ENCODE assay signal across 11 cellular contexts in genomic region chr17:42135151-42135550, GRCh38. TPM values are rescaled to one million over a fixed set of nuclear protein-coding genes. Genes with fewer than 3 reads are reported as not detected.
DNase-seq lines count a peak whose midpoint lies in the region; ATAC-seq, FAIRE-seq and TF ChIP-seq lines count a peak whose summit lies in the region.
"Had no signal": no experiment of that assay in that cellular context is flagged by ENCODE, and none has a peak within 500 bp of the region (broad histone marks: within the 10 kb centered on the region; RNA-seq: fewer than 3 reads in every experiment).

No MANE protein-coding gene starts in this region.

- in situ Hi-C loops in GM23248 (cut with MboI): no loop called here

- peaks cover 45% of the 10 kb centered on the region for H3F3A ChIP-seq in GM23248 (ENCODE audit: insufficient read depth)

- H3K27me3 ChIP-seq in GM23248 (replicated peaks; ENCODE audit: insufficient read depth) (no peaks in the 10 kb centered on the region), spleen (replicated peaks in 1 of 7) (no peaks in the 10 kb centered on the region)

- intact Hi-C loops in activated CD8-positive, alpha-beta T cell treated with anti-CD3 and anti-CD28 coated beads for 36 hours (cut with micrococcal nuclease): no loop called here
- intact Hi-C loops in kidney (cut with DNase I): no loop called here
- intact Hi-C loops in spleen (cut with DNase I; ENCODE audit: low total_unique reads): no loop called here
- intact Hi-C loops in mucosa of descending colon (cut with DNase I, micrococcal nuclease): no loop called here

- peak overlapping the region; percentile 31; the same call in 1 of the 2 replicates for H3K27ac ChIP-seq in GM23248
- H3K27ac ChIP-seq in kidney (ENCODE audit: low read depth in 2 of 2, low read length in 2 of 2): peak overlapping the region; percentile 87 to 92
- peak overlapping the region; percentile 64 to 90 (median 82) for H3K27ac ChIP-seq in spleen

- no peak overlapping the region for H3K4me3 Mint-ChIP-seq in activated CD8-positive, alpha-beta T cell treated with anti-CD3 and anti-CD28 coated beads for 36 hours

- no peak overlapping the region for H3K4me3 ChIP-seq in GM23248
- H3K4me3 ChIP-seq in kidney (ENCODE audit: low read length in 2 of 2): peak overlapping the region; percentile 1 to 2
- H3K4me3 ChIP-seq in spleen: peak overlapping the region in 1 of 8 donors; percentile 60
- no peak overlapping the region for H3K4me3 ChIP-seq in mucosa of descending colon

- H3K9me3 ChIP-seq in GM23248 (ENCODE audit: low read depth) (no peaks in the 10 kb centered on the region), kidney (ENCODE audit: control insufficient read depth in 1 of 2, low read length in 2 of 2) (no peaks in the 10 kb centered on the region), spleen (no peaks in the 10 kb centered on the region), mucosa of descending colon (no peaks in the 10 kb centered on the region)

- POLR2A ChIA-PET in activated CD8-positive, alpha-beta T cell treated with anti-CD3 and anti-CD28 coated beads for 36 hours (lab: Charles Lee): interaction anchor here (1.0 to 1.7 kb wide), 2 partner anchors 17 to 169 kb away, joined by 3 to 4 read pairs; no protein-coding TSS in a partner anchor

- no peaks in the 10 kb centered on the region for H3K9me3 Mint-ChIP-seq in activated CD8-positive, alpha-beta T cell treated with anti-CD3 and anti-CD28 coated beads for 36 hours

- peaks cover 58% of the 10 kb centered on the region for H3K4me1 Mint-ChIP-seq in activated CD8-positive, alpha-beta T cell treated with anti-CD3 and anti-CD28 coated beads for 36 hours (ENCODE audit: low read depth)

- H3K9ac ChIP-seq in GM23248 (no peak overlapping the region), kidney (ENCODE audit: low read length in 2 of 2) (peak overlapping the region in 1 of 2 donors; percentile 49)

- H3K4me1 ChIP-seq in GM23248 (ENCODE audit: insufficient read depth): peaks cover 40% of the 10 kb centered on the region
- peaks cover 76 to 81% of the 10 kb centered on the region in 2 donors for H3K4me1 ChIP-seq in kidney (ENCODE audit: control insufficient read depth in 1 of 2, insufficient read depth in 1 of 2, low read depth in 1 of 2, low read length in 2 of 2)
- peaks cover 58 to 100% (median 97%) of the 10 kb centered on the region in 6 donors for H3K4me1 ChIP-seq in spleen
- H3K4me1 ChIP-seq in mucosa of descending colon (ENCODE audit: low read depth): peaks cover 51% of the 10 kb centered on the region

- H3K27me3 Mint-ChIP-seq in activated CD8-positive, alpha-beta T cell treated with anti-CD3 and anti-CD28 coated beads for 36 hours: no peaks in the 10 kb centered on the region

- 96 to 97% methylated on average over 6 of the region's 6 CpGs for WGBS in GM23248 (ENCODE audit: low coverage in 1 of 2, low lambda C conversion rate in 2 of 2, missing lambda C conversion rate in 2 of 2), 2 experiments
- WGBS in spleen, 5 donors: 74 to 90% (median 80%) methylated on average over 6 of the region's 6 CpGs

- CTCF ChIA-PET in activated CD8-positive, alpha-beta T cell treated with anti-CD3 and anti-CD28 coated beads for 36 hours (lab: Charles Lee): interaction anchor here (0.9 to 1.6 kb wide), 4 partner anchors 16 to 34 kb away, joined by 3 to 5 read pairs (median 4); no protein-coding TSS in a partner anchor

- no peak for TF ChIP-seq CTCF in activated CD8-positive, alpha-beta T cell treated with anti-CD3 and anti-CD28 coated beads for 36 hours (IDR thresholded peaks at IDR 0.05)
- no peak for TF ChIP-seq CTCF in kidney (IDR thresholded peaks at IDR 0.05; ENCODE audit: borderline replicate concordance, extremely low read depth, insufficient read depth)
- no peak for TF ChIP-seq CTCF in spleen (IDR thresholded peaks at IDR 0.05 in 8 of 11, conservative IDR thresholded peaks at IDR 0.05 in 3 of 11)
- TF ChIP-seq CTCF in mucosa of descending colon (IDR thresholded peaks at IDR 0.05): no peak

- ATAC-seq in activated CD8-positive, alpha-beta T cell treated with anti-CD3 and anti-CD28 coated beads for 36 hours: no peak
- ATAC-seq in mucosa of descending colon (no peak), GM18502 (IDR thresholded peaks at IDR 0.05; ENCODE audit: poor library complexity, unreplicated experiment) (no peak), GM21360 (IDR thresholded peaks at IDR 0.05; ENCODE audit: unreplicated experiment) (no peak)
- ATAC-seq: PC-3 had no signal

- TF ChIP-seq POLR2A in spleen (IDR thresholded peaks at IDR 0.05): no peak

- DNase-seq in GM23248: no peak
- DNase-seq in activated CD8-positive, alpha-beta T cell treated with anti-CD3 and anti-CD28 coated beads for 36 hours: no peak
- no peak for DNase-seq in kidney
- DNase-seq in spleen: no peak
- no peak for DNase-seq in mucosa of descending colon
- DNase-seq in NCI-H1092 treated with DMSO at 0.1 percent for 48 hours (lab: John Stamatoyannopoulos, UW): no peak
- DNase-seq: NCI-H187, PC-3 had no signal

- peaks cover 10% of the 10 kb centered on the region; the same call in 1 of the 2 replicates for H4K20me1 ChIP-seq in GM23248 (ENCODE audit: insufficient read depth)

- H3K36me3 Mint-ChIP-seq in activated CD8-positive, alpha-beta T cell treated with anti-CD3 and anti-CD28 coated beads for 36 hours (ENCODE audit: low read depth): peaks cover 13% of the 10 kb centered on the region

- H3K36me3 ChIP-seq in GM23248 (ENCODE audit: low read depth) (0 out of 2 replicates have a peak, but pooled peaks cover 3% of the 10 kb centered on the region), kidney (ENCODE audit: control insufficient read depth in 1 of 2, insufficient read depth in 2 of 2, low read length in 2 of 2) (peaks cover 0 to 2% of the 10 kb centered on the region in 2 donors), spleen (peaks cover 0 to 51% (median 6%) of the 10 kb centered on the region in 6 donors), mucosa of descending colon (ENCODE audit: low read depth) (no peaks in the 10 kb centered on the region)

- H3K4me2 ChIP-seq in GM23248 (ENCODE audit: unreplicated experiment): peak overlapping the region; percentile 12

- H3K79me2 ChIP-seq in GM23248 (ENCODE audit: insufficient read depth): peaks cover 99% of the 10 kb centered on the region

- no peak overlapping the region for H2AFZ ChIP-seq in GM23248

- no peaks in the 10 kb centered on the region for H3K9me2 ChIP-seq in GM23248 (ENCODE audit: insufficient read depth)

- H3K27ac Mint-ChIP-seq in activated CD8-positive, alpha-beta T cell treated with anti-CD3 and anti-CD28 coated beads for 36 hours: peak overlapping the region; percentile 28

- no peak for FAIRE-seq in kidney (lab: Jason Lieb, UNC)
- FAIRE-seq: endometrium had no signal

RNA-seq across cellular contexts. Expression of gene HSPB9, which starts 12.5 kb away (rescaled TPM):
- not detected in 2 replicates for total RNA-seq in GM23248 (2014; rRNA removed; shearing (Covaris generic))
- polyA plus RNA-seq in GM23248 (2016; fragmentation: Nextera tagmentation; extraction: Ambion mirVana): 0.34 TPM in 1 of 2 replicates, not detected in the other
- total RNA-seq in activated CD8-positive, alpha-beta T cell treated with anti-CD3 and anti-CD28 coated beads for 36 hours: under 1 TPM in 1 of 2 experiments, not detected in 1; 0.41 TPM
- total RNA-seq in kidney: not detected
- polyA plus RNA-seq in kidney (ENCODE audit: insufficient read depth, low read depth, low replicate concordance): 0.99 TPM
- under 1 TPM in 1 of 7 donors, not detected in 6; 0.19 TPM for total RNA-seq in spleen
- under 1 TPM; 0.11 to 0.17 (median 0.16) TPM for polyA plus RNA-seq in spleen
- total RNA-seq in mucosa of descending colon: under 1 TPM in 1 of 3 donors, not detected in 2; 0.28 TPM
- total RNA-seq: PC-3 had no signal

RNA-seq across cellular contexts. Expression of gene KAT2A, which starts 14.0 kb away (rescaled TPM):
- total RNA-seq in GM23248 (2014; rRNA removed; shearing (Covaris generic)): 13.9 and 16.8 TPM in 2 replicates
- polyA plus RNA-seq in GM23248 (2016; fragmentation: Nextera tagmentation; extraction: Ambion mirVana) (6.0 and 7.2 TPM in 2 replicates), kidney (ENCODE audit: insufficient read depth, low read depth, low replicate concordance) (38.6 TPM), spleen (100 to 1,000 TPM; 101 to 168 (median 145) TPM)
- total RNA-seq in activated CD8-positive, alpha-beta T cell treated with anti-CD3 and anti-CD28 coated beads for 36 hours: 10 to 100 TPM; 49.2 to 50.2 TPM
- total RNA-seq in kidney (38.6 TPM), spleen (10 to 100 TPM; 37.8 to 51.5 (median 47.1) TPM), mucosa of descending colon (10 to 100 TPM; 21.6 to 47.8 (median 31.4) TPM)
- total RNA-seq: PC-3 had no signal

RNA-seq across cellular contexts. Expression of gene RAB5C, which starts 19.6 kb away (rescaled TPM):
- total RNA-seq in GM23248 (2014; rRNA removed; shearing (Covaris generic)): 97.5 and 128 TPM in 2 replicates
- polyA plus RNA-seq in GM23248 (2016; fragmentation: Nextera tagmentation; extraction: Ambion mirVana) (123 and 124 TPM in 2 replicates), kidney (ENCODE audit: insufficient read depth, low read depth, low replicate concordance) (286 TPM), spleen (100 to 1,000 TPM in 1 of 3 donors, 10 to 100 TPM in 2; 70.0 to 152 (median 89.2) TPM)
- 10 to 100 TPM; 30.7 to 32.5 TPM for total RNA-seq in activated CD8-positive, alpha-beta T cell treated with anti-CD3 and anti-CD28 coated beads for 36 hours
- total RNA-seq in kidney (159 TPM), spleen (100 to 1,000 TPM; 120 to 181 (median 148) TPM), mucosa of descending colon (100 to 1,000 TPM; 133 to 161 (median 160) TPM)
- total RNA-seq: PC-3 had no signal

RNA-seq across cellular contexts. Expression of gene DHX58, which starts 22.6 kb away (rescaled TPM):
- total RNA-seq in GM23248 (2014; rRNA removed; shearing (Covaris generic)): 2.5 and 11.6 TPM in 2 replicates
- polyA plus RNA-seq in GM23248 (2016; fragmentation: Nextera tagmentation; extraction: Ambion mirVana): 1.6 and 2.0 TPM in 2 replicates
- total RNA-seq in activated CD8-positive, alpha-beta T cell treated with anti-CD3 and anti-CD28 coated beads for 36 hours: 10 to 100 TPM; 31.7 to 36.2 TPM
- total RNA-seq in kidney: 27.5 TPM
- 22.1 TPM for polyA plus RNA-seq in kidney (ENCODE audit: insufficient read depth, low read depth, low replicate concordance)
- total RNA-seq in spleen: 10 to 100 TPM; 23.0 to 30.9 (median 25.5) TPM
- 10 to 100 TPM; 20.9 to 41.2 (median 38.1) TPM for polyA plus RNA-seq in spleen
- total RNA-seq in mucosa of descending colon: 10 to 100 TPM; 11.7 to 18.0 (median 14.0) TPM
- total RNA-seq: PC-3 had no signal

RNA-seq across cellular contexts. Expression of gene ZNF385C, which starts 36.9 kb away (rescaled TPM):
- not detected in 2 replicates for total RNA-seq in GM23248 (2014; rRNA removed; shearing (Covaris generic))
- not detected in 2 replicates for polyA plus RNA-seq in GM23248 (2016; fragmentation: Nextera tagmentation; extraction: Ambion mirVana)
- 1 to 10 TPM; 1.3 TPM for total RNA-seq in activated CD8-positive, alpha-beta T cell treated with anti-CD3 and anti-CD28 coated beads for 36 hours
- total RNA-seq in kidney: 1.2 TPM
- 1.1 TPM for polyA plus RNA-seq in kidney (ENCODE audit: insufficient read depth, low read depth, low replicate concordance)
- total RNA-seq in spleen: under 1 TPM in 5 of 7 donors, not detected in 2; 0.17 to 0.60 (median 0.44) TPM
- under 1 TPM; 0.26 to 0.46 (median 0.38) TPM for polyA plus RNA-seq in spleen
- under 1 TPM; 0.41 to 0.96 (median 0.58) TPM for total RNA-seq in mucosa of descending colon

Comparison
In these comparisons a context has a peak if more than half of its experiments do, and no peak if none do; other contexts are left out.
1. H3K27ac ChIP-seq: peak in every context shown above with its lines; median percentile 90 in kidney; 82 in spleen; 31 in GM23248.
2. H3K4me3 ChIP-seq: peak in kidney (2 of 2); none in GM23248 (single experiment) and mucosa of descending colon (single experiment).